6 cellular contexts compared by ENCODE assay signal in genomic region chr11:124762624-124763155, GRCh38. TPM values are rescaled to one million over a fixed set of nuclear protein-coding genes. Genes with fewer than 3 reads are reported as not detected.
DNase-seq lines count a peak whose midpoint lies in the region; ATAC-seq and TF ChIP-seq lines count a peak whose summit lies in the region.

No MANE protein-coding gene starts in this region.

- H3K4me1 ChIP-seq in mucosa of descending colon (ENCODE audit: low read depth) = peaks cover 35% of the 10 kb centered on the region

- no peak for TF ChIP-seq CTCF in mucosa of descending colon (IDR thresholded peaks at IDR 0.05)

- no peaks in the 10 kb centered on the region for H3K9me3 ChIP-seq in mucosa of descending colon

- peak; percentile 13 for ATAC-seq in HG02885 (IDR thresholded peaks at IDR 0.05; ENCODE audit: poor library complexity, unreplicated experiment)
- peak; percentile 47 for ATAC-seq in mucosa of descending colon
- ATAC-seq in HG02678 (IDR thresholded peaks at IDR 0.05; ENCODE audit: unreplicated experiment) = no peak

- no peak overlapping the region for H3K27ac Mint-ChIP-seq in activated naive CD8-positive, alpha-beta T cell

- no peaks in the 10 kb centered on the region for H3K9me3 Mint-ChIP-seq in activated naive CD8-positive, alpha-beta T cell (ENCODE audit: low read depth)

- intact Hi-C loops in mucosa of descending colon (cut with DNase I, micrococcal nuclease) = loop anchor here in 1 of 2 donors (5.0 kb wide), 1 partner anchor 90 kb away; the partner anchor contains the start of genes SIAE and SPA17

- H3K36me3 Mint-ChIP-seq in activated naive CD8-positive, alpha-beta T cell = no peaks in the 10 kb centered on the region

- DNase-seq in mucosa of descending colon (peak; percentile 49 to 72 (median 61)), cerebellum (ENCODE audit: low spot score) (no peak)

- peak overlapping the region; percentile 97 for H3K4me3 Mint-ChIP-seq in activated naive CD8-positive, alpha-beta T cell

- peaks cover 7% of the 10 kb centered on the region for H3K27me3 Mint-ChIP-seq in activated naive CD8-positive, alpha-beta T cell

- H3K4me3 ChIP-seq in GM08714 (ENCODE audit: low read length) (peak overlapping the region; percentile 67; the same call in 1 of the 2 replicates), mucosa of descending colon (peak overlapping the region; percentile 32)

- no peaks in the 10 kb centered on the region for H3K36me3 ChIP-seq in mucosa of descending colon (ENCODE audit: low read depth)

- H3K4me1 Mint-ChIP-seq in activated naive CD8-positive, alpha-beta T cell (ENCODE audit: low read depth) = peaks cover 21% of the 10 kb centered on the region

RNA-seq across cellular contexts. Expression of gene ESAM, which starts 0.6 kb away (rescaled TPM):
- total RNA-seq in mucosa of descending colon = 10 to 100 TPM in 1 of 3 donors, 1 to 10 TPM in 2; 7.7 to 11.5 (median 8.4) TPM
- total RNA-seq in cerebellum = 6.4 TPM

RNA-seq across cellular contexts. Expression of gene VSIG2, which starts 10.6 kb away (rescaled TPM):
- total RNA-seq in mucosa of descending colon (100 to 1,000 TPM in 2 of 3 donors, 10 to 100 TPM in 1; 78.6 to 268 (median 126) TPM), cerebellum (0.27 TPM)

RNA-seq across cellular contexts. Expression of gene NRGN, which starts 22.9 kb away (rescaled TPM):
- 1 to 10 TPM; 1.7 to 5.3 (median 2.0) TPM for total RNA-seq in mucosa of descending colon
- 1.00 TPM for total RNA-seq in cerebellum

RNA-seq across cellular contexts. Expression of gene MSANTD2, which starts 37.5 kb away (rescaled TPM):
- 10 to 100 TPM in 1 of 3 donors, 1 to 10 TPM in 2; 7.2 to 13.6 (median 8.4) TPM for total RNA-seq in mucosa of descending colon
- 26.4 TPM for total RNA-seq in cerebellum

Comparison
In these comparisons a context has a peak if more than half of its experiments do, and no peak if none do; other contexts are left out.
1. RNA of gene VSIG2, which starts 10.6 kb away (total RNA-seq): 78.6 to 268 TPM in mucosa of descending colon; 0.27 TPM in cerebellum (single experiment); every median in the first group is over 10 times any median in the second.